ENCODE assay signal across 9 cellular contexts in the genomic region with DNA sequence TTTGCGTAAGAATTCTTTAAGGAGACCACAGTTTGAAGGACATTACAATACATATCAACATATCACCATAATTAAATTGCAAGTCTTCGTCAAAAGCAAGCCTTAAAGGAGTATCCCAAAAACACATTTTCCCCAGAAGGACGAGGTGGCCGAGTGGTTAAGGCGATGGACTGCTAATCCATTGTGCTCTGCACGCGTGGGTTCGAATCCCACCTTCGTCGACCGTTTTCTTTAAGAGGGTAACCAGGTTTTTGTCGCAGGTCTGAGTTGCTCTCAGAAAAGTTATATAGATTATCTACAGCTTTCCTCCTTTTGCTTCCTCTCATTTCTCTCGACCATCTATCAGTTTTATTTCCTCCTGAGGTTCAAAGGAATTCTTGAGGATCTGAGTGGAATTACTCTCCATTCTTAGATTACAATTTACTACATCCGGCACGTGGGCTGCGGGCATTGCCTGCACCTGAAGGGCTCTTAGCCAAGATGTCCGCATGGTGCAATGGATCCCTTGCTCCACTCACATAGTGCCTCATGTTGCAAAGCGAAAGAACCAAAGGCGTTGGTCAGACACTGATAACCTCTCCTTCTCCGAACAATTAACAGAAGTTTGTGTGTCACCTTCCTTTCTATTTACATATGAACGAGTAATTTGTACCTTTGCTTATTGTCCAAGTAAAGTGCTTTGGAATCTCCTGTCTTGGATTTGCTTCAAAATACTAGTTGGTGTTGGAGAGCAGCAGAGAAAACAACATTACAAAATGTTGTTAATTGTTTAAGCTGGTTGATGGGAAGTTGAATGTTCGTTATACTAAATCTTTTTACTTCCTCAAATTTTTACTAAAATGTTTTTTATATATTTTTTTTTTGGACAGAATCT. TPM values are rescaled to one million over a fixed set of nuclear protein-coding genes. Genes with fewer than 3 reads are reported as not detected.
DNase-seq lines count a peak whose midpoint lies in the region; ATAC-seq, FAIRE-seq and TF ChIP-seq lines count a peak whose summit lies in the region.
"Had no signal": no experiment of that assay in that cellular context is flagged by ENCODE, and none has a peak within 500 bp of the region (broad histone marks: within the 10 kb centered on the region; RNA-seq: fewer than 3 reads in every experiment).

No MANE protein-coding gene starts in this region.

- peak; percentile 25 to 45; a peak in 4 of 6 replicates for ATAC-seq in A549

- TF ChIP-seq POLR2A in A549 (IDR thresholded peaks at IDR 0.05; ENCODE audit: low read length): no peak

- CTCF ChIA-PET in A549 (lab: Yijun Ruan, JAX): interaction anchor here (0.8 kb wide), 1 partner anchor 61 kb away, joined by 3 read pairs; no protein-coding TSS in a partner anchor

- H3K4me1 Mint-ChIP-seq in immature natural killer cell: no peaks in the 10 kb centered on the region

- H3K9me3 ChIP-seq in A549 (no peaks in the 10 kb centered on the region), fibroblast of lung (ENCODE audit: control insufficient read depth, insufficient read depth, low read depth, low read length) (no peaks in the 10 kb centered on the region)

- no peak overlapping the region for H2AFZ ChIP-seq in fibroblast of lung (ENCODE audit: low read length)

- H3K36me3 ChIP-seq in fibroblast of lung (ENCODE audit: control insufficient read depth, insufficient read depth, low read length): no peaks in the 10 kb centered on the region

- H3K27ac Mint-ChIP-seq in immature natural killer cell: no peak overlapping the region

- no peaks in the 10 kb centered on the region for H3K27me3 ChIP-seq in fibroblast of lung (ENCODE audit: control insufficient read depth, insufficient read depth, low read length)

- H3K4me3 ChIP-seq in A549 (peak overlapping the region; percentile 58), fibroblast of lung (replicated peaks in 1 of 4; ENCODE audit: control extremely low read depth in 1 of 4, insufficient read depth in 1 of 4, low read depth in 3 of 4, low read length in 4 of 4) (peak overlapping the region in 2 of 4 experiments; percentile 8 to 83)

- POLR2A ChIA-PET in A549 (lab: Yijun Ruan, JAX): interaction anchor here (0.6 kb wide), 1 partner anchor 318 kb away, joined by 7 read pairs; no protein-coding TSS in a partner anchor

- WGBS in A549 (ENCODE audit: missing lambda C conversion rate): 9% methylated on average over 22 of the region's 22 CpGs

- FAIRE-seq in A549 (lab: Jason Lieb, UNC) (no peak), G401.6 (lab: Jason Lieb, UNC) (peak; percentile 17), RCC 7860 (lab: Jason Lieb, UNC) (no peak)

- in situ Hi-C loops in GM13977 (cut with MboI; ENCODE audit: low pct_unique_long_range_greater_than_20kb, low sequenced_read_pairs, unreplicated experiment): no loop called here

- peak overlapping the region in 1 of 2 experiments; percentile 18; a peak in 1 of 6 replicates for H3K27ac ChIP-seq in A549
- no peak overlapping the region for H3K27ac ChIP-seq in fibroblast of lung (ENCODE audit: insufficient read depth, low read length)

- peak overlapping the region in 1 of 5 donors; percentile 9 for H3K4me3 Mint-ChIP-seq in immature natural killer cell

- peak overlapping the region; percentile 95 for H3K4me2 ChIP-seq in A549
- peak overlapping the region; percentile 81 for H3K4me2 ChIP-seq in fibroblast of lung (ENCODE audit: extremely low read depth, insufficient read depth, low read length)

- H3K27me3 Mint-ChIP-seq in immature natural killer cell (ENCODE audit: low read depth in 3 of 3): peaks cover 53 to 68% (median 64%) of the 10 kb centered on the region in 3 donors

- H3K9me3 Mint-ChIP-seq in immature natural killer cell: peaks cover 13 to 74% (median 32%) of the 10 kb centered on the region in 6 donors

- TF ChIP-seq RAD21 in A549 (conservative IDR thresholded peaks at IDR 0.05 in 1 of 2, IDR thresholded peaks at IDR 0.05 in 1 of 2): no peak

- peaks cover 4 to 14% (median 9%) of the 10 kb centered on the region in 3 donors for H3K36me3 Mint-ChIP-seq in immature natural killer cell

- H3K4me1 ChIP-seq in A549 (peaks cover 15% of the 10 kb centered on the region; the same call in 2 of the 3 replicates), fibroblast of lung (ENCODE audit: control insufficient read depth, extremely low read depth, insufficient read depth, low read length) (no peaks in the 10 kb centered on the region)

- no peak for TF ChIP-seq CTCF in A549 (IDR thresholded peaks at IDR 0.05)
- TF ChIP-seq CTCF in fibroblast of lung (conservative IDR thresholded peaks at IDR 0.05 in 1 of 2, IDR thresholded peaks at IDR 0.05 in 1 of 2; ENCODE audit: low read depth in 1 of 2, low read length in 2 of 2): no peak
- no peak for TF ChIP-seq CTCF in GM13977 (IDR thresholded peaks at IDR 0.05; ENCODE audit: extremely low read depth, insufficient read depth, missing control alignments)

- H4K20me1 ChIP-seq in fibroblast of lung (ENCODE audit: control insufficient read depth, extremely low read depth, insufficient read depth, low read length): no peaks in the 10 kb centered on the region

- no peaks in the 10 kb centered on the region for H3K79me2 ChIP-seq in fibroblast of lung (ENCODE audit: control insufficient read depth, insufficient read depth, low read length)

- DNase-seq in A549 (ENCODE audit: low read depth in 1 of 2, low spot score in 1 of 2): peak in 1 of 2 experiments; percentile 82
- DNase-seq in RCC 7860 (ENCODE audit: low spot score): peak; percentile 66
- peak; percentile 45 to 56 for DNase-seq in fibroblast of lung (ENCODE audit: low read depth in 2 of 2)
- no peak for DNase-seq in middle frontal gyrus (ENCODE audit: extremely low spot score, low spot score)
- DNase-seq in GM13977 (ENCODE audit: low spot score): no peak
- no peak for DNase-seq in NCI-H526 treated with DMSO at 0.1 percent for 48 hours (lab: John Stamatoyannopoulos, UW)
- no peak for DNase-seq in immature natural killer cell

- no peak overlapping the region for H3K9ac ChIP-seq in fibroblast of lung (ENCODE audit: insufficient read depth, low read length)

- no peak for TF ChIP-seq EP300 in A549 (IDR thresholded peaks at IDR 0.05)

TF ChIP-seq in A549, 52 proteins besides CTCF, POLR2A, EP300 and RAD21 (continues in another document):
- no peak for TF ChIP-seq FOSB (CRISPR knock-in tag; IDR thresholded peaks at IDR 0.05)
- no peak for TF ChIP-seq HOXB5 (CRISPR knock-in tag; IDR thresholded peaks at IDR 0.05)
- no peak for TF ChIP-seq EHF (CRISPR knock-in tag; IDR thresholded peaks at IDR 0.05)
- TF ChIP-seq ZC3H11A (IDR thresholded peaks at IDR 0.05): no peak
- 0 out of 3 replicates have a peak, but pooled peaks have one; percentile 10 for TF ChIP-seq SMC3 (IDR thresholded peaks at IDR 0.05)
- TF ChIP-seq, protein P1, sequence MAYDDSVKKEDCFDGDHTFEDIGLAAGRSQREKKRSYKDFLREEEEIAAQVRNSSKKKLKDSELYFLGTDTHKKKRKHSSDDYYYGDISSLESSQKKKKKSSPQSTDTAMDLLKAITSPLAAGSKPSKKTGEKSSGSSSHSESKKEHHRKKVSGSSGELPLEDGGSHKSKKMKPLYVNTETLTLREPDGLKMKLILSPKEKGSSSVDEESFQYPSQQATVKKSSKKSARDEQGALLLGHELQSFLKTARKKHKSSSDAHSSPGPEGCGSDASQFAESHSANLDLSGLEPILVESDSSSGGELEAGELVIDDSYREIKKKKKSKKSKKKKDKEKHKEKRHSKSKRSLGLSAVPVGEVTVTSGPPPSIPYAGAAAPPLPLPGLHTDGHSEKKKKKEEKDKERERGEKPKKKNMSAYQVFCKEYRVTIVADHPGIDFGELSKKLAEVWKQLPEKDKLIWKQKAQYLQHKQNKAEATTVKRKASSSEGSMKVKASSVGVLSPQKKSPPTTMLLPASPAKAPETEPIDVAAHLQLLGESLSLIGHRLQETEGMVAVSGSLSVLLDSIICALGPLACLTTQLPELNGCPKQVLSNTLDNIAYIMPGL (CRISPR knock-in tag; IDR thresholded peaks at IDR 0.05; ENCODE audit: borderline replicate concordance): no peak
- TF ChIP-seq HDAC2 (IDR thresholded peaks at IDR 0.05): no peak
- TF ChIP-seq MAFK (IDR thresholded peaks at IDR 0.05; ENCODE audit: partially characterized antibody): no peak
- no peak for TF ChIP-seq FOXS1 (CRISPR knock-in tag; IDR thresholded peaks at IDR 0.05)
- no peak for TF ChIP-seq ZSCAN20 (CRISPR knock-in tag; IDR thresholded peaks at IDR 0.05)
- TF ChIP-seq CEBPB (IDR thresholded peaks at IDR 0.05): no peak; a peak in 1 of 4 replicates
- TF ChIP-seq KDM5A (IDR thresholded peaks at IDR 0.05): no peak
- no peak for TF ChIP-seq NFE2L2 (conservative IDR thresholded peaks at IDR 0.05; ENCODE audit: low read length)
- no peak for TF ChIP-seq ZFP36 (IDR thresholded peaks at IDR 0.05; ENCODE audit: borderline replicate concordance, partially characterized antibody)
- TF ChIP-seq, protein P2, sequence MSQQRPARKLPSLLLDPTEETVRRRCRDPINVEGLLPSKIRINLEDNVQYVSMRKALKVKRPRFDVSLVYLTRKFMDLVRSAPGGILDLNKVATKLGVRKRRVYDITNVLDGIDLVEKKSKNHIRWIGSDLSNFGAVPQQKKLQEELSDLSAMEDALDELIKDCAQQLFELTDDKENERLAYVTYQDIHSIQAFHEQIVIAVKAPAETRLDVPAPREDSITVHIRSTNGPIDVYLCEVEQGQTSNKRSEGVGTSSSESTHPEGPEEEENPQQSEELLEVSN (IDR thresholded peaks at IDR 0.05; ENCODE audit: borderline replicate concordance, low read depth): peak; percentile 55; the same call in 1 of the 2 replicates
- no peak for TF ChIP-seq CBX2 (IDR thresholded peaks at IDR 0.05; ENCODE audit: borderline replicate concordance, low read depth)

RNA-seq across cellular contexts. Expression of a gene that starts 14.0 kb away (rescaled TPM):
- polyA plus RNA-seq in A549 (2011; rRNA removed) (0.09 TPM in 1 of 2 replicates, not detected in the other), A549 (2017; fragmentation: RNase III; extraction: RNeasy Plus Mini Kit Qiagen cat#74134 plus additional on column Dnase treatment) (not detected in 3 replicates), fibroblast of lung (not detected in 2 replicates), immature natural killer cell (not detected)
- polyA plus RNA-seq in A549 (2012; cell fraction: cytosol; rRNA removed): not detected in 2 replicates
- polyA plus RNA-seq in A549 (2012; cell fraction: nucleus; rRNA removed): not detected in 2 replicates
- polyA minus RNA-seq in A549 (2011; rRNA and poly(A)+ RNA removed): 0.04 TPM in 1 of 2 replicates, not detected in the other
- total RNA-seq in fibroblast of lung: not detected in 2 replicates
- not detected in 2 replicates for polyA plus RNA-seq in fibroblast of lung (2012)
- not detected in 2 replicates for polyA minus RNA-seq in fibroblast of lung (ENCODE audit: low replicate concordance)
- total RNA-seq: T-helper 1 cell treated with Interleukin-12 subunit alpha and Interleukin-12 subunit beta and Interleukin-4 antibody, amounts not matched to agents 30 ng/mL and 1 ng/mL, for 36 hours had no signal

RNA-seq across cellular contexts. Expression of a gene that starts 50.6 kb away (rescaled TPM):
- polyA plus RNA-seq in A549 (2011; rRNA removed) (11.0 and 11.4 TPM in 2 replicates), A549 (2017; fragmentation: RNase III; extraction: RNeasy Plus Mini Kit Qiagen cat#74134 plus additional on column Dnase treatment) (3.1 to 3.9 TPM (median 3.7 TPM) in 3 replicates), fibroblast of lung (0.15 TPM in 1 of 2 replicates, not detected in the other), immature natural killer cell (under 1 TPM in 1 of 3 donors, not detected in 2; 0.39 TPM)
- 5.0 and 5.7 TPM in 2 replicates for polyA plus RNA-seq in A549 (2012; cell fraction: cytosol; rRNA removed)
- 3.7 and 4.4 TPM in 2 replicates for polyA plus RNA-seq in A549 (2012; cell fraction: nucleus; rRNA removed)
- 5.3 and 6.1 TPM in 2 replicates for polyA minus RNA-seq in A549 (2011; rRNA and poly(A)+ RNA removed)
- not detected in 2 replicates for total RNA-seq in fibroblast of lung
- not detected in 2 replicates for polyA plus RNA-seq in fibroblast of lung (2012)
- not detected in 2 replicates for polyA minus RNA-seq in fibroblast of lung (ENCODE audit: low replicate concordance)

Comparison
In these comparisons a context has a peak if more than half of its experiments do, and no peak if none do; other contexts are left out.
1. DNase-seq: peak in RCC 7860 (single experiment) and fibroblast of lung (2 of 2); none in middle frontal gyrus (single experiment), GM13977 (single experiment), NCI-H526 treated with DMSO at 0.1 percent for 48 hours (single experiment) and immature natural killer cell (0 of 3).